Comparison of ENCODE assay signal across 8 cellular contexts in the genomic region with DNA sequence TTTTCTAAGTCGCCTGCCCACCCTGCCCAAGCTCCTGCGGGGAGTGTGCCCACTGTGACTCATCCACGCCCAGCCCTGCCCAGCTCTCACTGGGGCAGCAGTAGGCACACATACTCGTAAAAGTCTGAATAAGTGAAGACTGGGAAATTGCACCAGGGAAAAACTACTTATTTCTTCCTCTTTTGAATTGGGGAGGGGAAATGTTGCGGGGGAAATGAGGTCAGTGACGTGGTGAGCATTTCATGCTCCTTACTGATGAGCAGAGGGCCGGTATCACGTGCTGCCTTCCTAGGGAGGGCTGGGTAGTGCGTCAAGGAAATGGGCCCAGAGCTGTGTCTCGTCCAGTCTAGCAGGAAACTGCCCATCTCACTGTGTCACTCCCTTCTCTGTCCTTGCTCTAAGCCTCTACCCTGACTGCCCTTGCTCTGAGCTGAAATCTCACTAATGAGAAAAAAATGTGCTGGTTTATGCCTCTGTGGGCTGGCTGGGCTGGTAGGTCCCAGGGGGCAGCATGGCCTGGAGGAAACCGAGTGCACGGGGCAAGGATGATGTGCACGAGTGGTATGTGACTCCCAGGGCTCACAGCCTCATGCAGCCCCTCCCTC. TPM values are rescaled to one million over a fixed set of nuclear protein-coding genes. Genes with fewer than 3 reads are reported as not detected.
DNase-seq lines count a peak whose midpoint lies in the region; ATAC-seq, FAIRE-seq and TF ChIP-seq lines count a peak whose summit lies in the region.

No MANE protein-coding gene starts in this region.

- peaks cover 91% of the 10 kb centered on the region for H3K4me1 Mint-ChIP-seq in activated B cell treated with CpG ODN at 0.5 μM for 24 hours

- TF ChIP-seq POLR2A in testis (IDR thresholded peaks at IDR 0.05): no peak

- H3K4me1 ChIP-seq in BLaER1 (peaks cover 79% of the 10 kb centered on the region), left ventricle myocardium inferior (peaks cover 34% of the 10 kb centered on the region), testis (no peaks in the 10 kb centered on the region), mesendoderm (ENCODE audit: control insufficient read depth, low read depth, low read length) (peaks cover 2% of the 10 kb centered on the region)

- H4K8ac ChIP-seq in mesendoderm (ENCODE audit: low read depth, low read length): no peak overlapping the region

- H3K9ac ChIP-seq in BLaER1 (peak overlapping the region; percentile 33), mesendoderm (ENCODE audit: low read length) (no peak overlapping the region)

- WGBS in testis, 2 donors: 69% methylated on average over 13 of the region's 13 CpGs
- WGBS in mesendoderm (ENCODE audit: extremely low coverage, insufficient coverage, low lambda C conversion rate): no CpG with 5 or more reads among the region's 13 CpGs

- H3K79me1 ChIP-seq in mesendoderm (ENCODE audit: low read length): no peaks in the 10 kb centered on the region

- H3K27ac Mint-ChIP-seq in activated B cell treated with CpG ODN at 0.5 μM for 24 hours: peak overlapping the region; percentile 92

- no peaks in the 10 kb centered on the region for H3K36me3 ChIP-seq in BLaER1
- H3K36me3 ChIP-seq in left ventricle myocardium inferior: no peaks in the 10 kb centered on the region
- H3K36me3 ChIP-seq in testis (ENCODE audit: low read depth, missing control alignments): no peaks in the 10 kb centered on the region
- H3K36me3 ChIP-seq in mesendoderm (ENCODE audit: control insufficient read depth, insufficient read depth, low read length): no peaks in the 10 kb centered on the region

- H3K27ac ChIP-seq in BLaER1: peak overlapping the region; percentile 55
- H3K27ac ChIP-seq in left ventricle myocardium inferior (replicated peaks): peak overlapping the region; percentile 20
- H3K27ac ChIP-seq in testis: no peak overlapping the region
- no peak overlapping the region for H3K27ac ChIP-seq in mesendoderm (ENCODE audit: low read depth, low read length)

- H3K27me3 ChIP-seq in BLaER1: no peaks in the 10 kb centered on the region
- no peaks in the 10 kb centered on the region for H3K27me3 ChIP-seq in left ventricle myocardium inferior (ENCODE audit: low read depth)
- no peaks in the 10 kb centered on the region for H3K27me3 ChIP-seq in testis
- no peaks in the 10 kb centered on the region for H3K27me3 ChIP-seq in mesendoderm (ENCODE audit: insufficient read depth, low read length, poor library complexity)

- no peak overlapping the region for H2BK15ac ChIP-seq in mesendoderm (replicated peaks; ENCODE audit: low read depth)

- H3K4me3 ChIP-seq in BLaER1: no peak overlapping the region
- no peak overlapping the region for H3K4me3 ChIP-seq in left ventricle myocardium inferior
- H3K4me3 ChIP-seq in testis: no peak overlapping the region
- no peak overlapping the region for H3K4me3 ChIP-seq in mesendoderm (ENCODE audit: low read length)

- POLR2A ChIA-PET in activated B cell treated with CpG ODN at 0.5 μM for 24 hours (lab: Charles Lee): interaction anchor here (0.6 to 7.3 kb wide), 14 partner anchors 11 to 244 kb away, joined by 3 to 187 read pairs (median 6); a partner anchor contains a TSS

- ATAC-seq in HG03108 (IDR thresholded peaks at IDR 0.05; ENCODE audit: unreplicated experiment): peak; percentile 32
- peak; percentile 40 for ATAC-seq in activated B cell treated with CpG ODN at 0.5 μM for 24 hours (ENCODE audit: low read depth)

- H3K4me3 Mint-ChIP-seq in activated B cell treated with CpG ODN at 0.5 μM for 24 hours: peak overlapping the region; percentile 52

- no peak overlapping the region for H2AK5ac ChIP-seq in mesendoderm (ENCODE audit: low read length)

- CTCF ChIA-PET in activated B cell treated with CpG ODN at 0.5 μM for 24 hours (lab: Charles Lee): interaction anchor here (9.2 kb wide), 1 partner anchor 28 kb away, joined by 80 read pairs; no protein-coding TSS in a partner anchor

- intact Hi-C loops in activated B cell treated with CpG ODN at 0.5 μM for 24 hours (cut with micrococcal nuclease): loop anchor here (1.0 to 2.0 kb wide), 4 partner anchors 20 to 66 kb away; no protein-coding TSS in a partner anchor
- intact Hi-C loops in left ventricle myocardium inferior (cut with micrococcal nuclease): no loop called here
- intact Hi-C loops in testis (cut with DNase I; ENCODE audit: low total_unique reads): no loop called here

- no peaks in the 10 kb centered on the region for H3K36me3 Mint-ChIP-seq in activated B cell treated with CpG ODN at 0.5 μM for 24 hours (ENCODE audit: low read depth)

- H3K4ac ChIP-seq in mesendoderm (ENCODE audit: low read depth, low read length): no peak overlapping the region

- H3K79me2 ChIP-seq in mesendoderm (ENCODE audit: control insufficient read depth, insufficient read depth, low read length): no peaks in the 10 kb centered on the region

- H3K4me2 ChIP-seq in BLaER1: peak overlapping the region; percentile 71
- H3K4me2 ChIP-seq in mesendoderm (ENCODE audit: low read length): no peak overlapping the region

- H4K5ac ChIP-seq in mesendoderm (ENCODE audit: low read length): no peak overlapping the region

- FAIRE-seq in frontal cortex (lab: Jason Lieb, UNC): no peak

- H3K9me3 ChIP-seq in BLaER1 (peaks cover 4% of the 10 kb centered on the region; the same call in 1 of the 2 replicates), left ventricle myocardium inferior (replicated peaks) (peaks cover 7% of the 10 kb centered on the region), testis (no peaks in the 10 kb centered on the region)

- no peak overlapping the region for H3K18ac ChIP-seq in mesendoderm (ENCODE audit: low read length)

- no peak overlapping the region for H3K56ac ChIP-seq in mesendoderm (ENCODE audit: low read length)

- H3K27me3 Mint-ChIP-seq in activated B cell treated with CpG ODN at 0.5 μM for 24 hours: no peaks in the 10 kb centered on the region

- H2BK120ac ChIP-seq in mesendoderm (ENCODE audit: low read depth, low read length): no peak overlapping the region

- no peak overlapping the region for H2BK5ac ChIP-seq in mesendoderm (ENCODE audit: low read length)

- peaks cover 2% of the 10 kb centered on the region for H3K9me3 Mint-ChIP-seq in activated B cell treated with CpG ODN at 0.5 μM for 24 hours

- H3K23ac ChIP-seq in mesendoderm (ENCODE audit: low read length): no peak overlapping the region

- DNase-seq in activated B cell treated with CpG ODN at 0.5 μM for 24 hours (peak; percentile 47), left ventricle myocardium inferior (no peak), testis (peak; percentile 58), mesendoderm (no peak), frontal cortex (ENCODE audit: low spot score in 2 of 2) (no peak), NCI-H345 treated with DMSO at 0.1 percent for 48 hours (lab: John Stamatoyannopoulos, UW; ENCODE audit: unreplicated experiment) (no peak)

- TF ChIP-seq CTCF in activated B cell treated with CpG ODN at 0.5 μM for 24 hours (IDR thresholded peaks at IDR 0.05) (no peak), left ventricle myocardium inferior (IDR thresholded peaks at IDR 0.05; ENCODE audit: borderline replicate concordance) (no peak), testis (IDR thresholded peaks at IDR 0.05) (no peak)

- no peaks in the 10 kb centered on the region for H4K20me1 ChIP-seq in BLaER1

RNA-seq across cellular contexts. Expression of a gene that starts 13.5 kb away (rescaled TPM):
- 89.0 and 98.6 TPM in 2 replicates for total RNA-seq in activated B cell treated with CpG ODN at 0.5 μM for 24 hours
- total RNA-seq in left ventricle myocardium inferior: 16.2 TPM
- total RNA-seq in testis: 1 to 10 TPM; 7.7 to 8.0 TPM
- polyA plus RNA-seq in testis (ENCODE audit: insufficient read depth, low read depth, low replicate concordance): 10.6 TPM
- 0.77 TPM for polyA plus RNA-seq in mesendoderm (2013, experiment 1 of 2)
- polyA plus RNA-seq in mesendoderm (2013, experiment 2 of 2): 0.66 TPM
- total RNA-seq in frontal cortex: 2.0 TPM

Comparison
In these comparisons a context has a peak if more than half of its experiments do, and no peak if none do; other contexts are left out.
1. H3K27ac ChIP-seq: peak in BLaER1 (single experiment) and left ventricle myocardium inferior (single experiment); none in testis (0 of 2) and mesendoderm (single experiment).
2. DNase-seq: peak in activated B cell treated with CpG ODN at 0.5 μM for 24 hours (single experiment) and testis (single experiment); none in left ventricle myocardium inferior (single experiment), mesendoderm (single experiment), frontal cortex (0 of 2) and NCI-H345 treated with DMSO at 0.1 percent for 48 hours (single experiment).